8 cellular contexts compared by ENCODE assay signal in genomic region chr17:42677921-42678781, GRCh38. TPM values are rescaled to one million over a fixed set of nuclear protein-coding genes. Genes with fewer than 3 reads are reported as not detected.
A peak's percentile ranks its signal among the peaks of the same experiment; 100 is the strongest.
DNase-seq lines count a peak whose midpoint lies in the region; ATAC-seq lines count a peak whose summit lies in the region.

No MANE protein-coding gene starts in this region.

- H3K4me3 Mint-ChIP-seq in T-helper 1 cell treated with Interleukin-12 subunit alpha and Interleukin-12 subunit beta and Interleukin-4 antibody, amounts not matched to agents 30 μg/mL and 1 μg/mL, for 36 hours, result peak overlapping the region; percentile 92

- peaks cover 46% of the 10 kb centered on the region for H3K4me1 Mint-ChIP-seq in T-helper 1 cell treated with Interleukin-12 subunit alpha and Interleukin-12 subunit beta and Interleukin-4 antibody, amounts not matched to agents 30 μg/mL and 1 μg/mL, for 36 hours (ENCODE audit: low read depth)

- peaks cover 3% of the 10 kb centered on the region for H3K36me3 Mint-ChIP-seq in T-helper 1 cell treated with Interleukin-12 subunit alpha and Interleukin-12 subunit beta and Interleukin-4 antibody, amounts not matched to agents 30 μg/mL and 1 μg/mL, for 36 hours (ENCODE audit: low read depth)

- intact Hi-C loops in left cardiac atrium (cut with DNase I), result loop anchor here in 1 of 2 donors (10.0 kb wide), 1 partner anchor 103 kb away; the partner anchor contains the start of gene PSMC3IP

- peak overlapping the region; percentile 94 for H3K27ac Mint-ChIP-seq in T-helper 1 cell treated with Interleukin-12 subunit alpha and Interleukin-12 subunit beta and Interleukin-4 antibody, amounts not matched to agents 30 μg/mL and 1 μg/mL, for 36 hours

- DNase-seq in COLO668 (lab: John Stamatoyannopoulos, UW; ENCODE audit: unreplicated experiment) (peak; percentile 91), GOT3 (lab: John Stamatoyannopoulos, UW) (peak; percentile 90), NCI-H1694 (lab: John Stamatoyannopoulos, UW) (peak; percentile 81), amniotic stem cell (lab: John Stamatoyannopoulos, UW) (peak; percentile 70), left cardiac atrium (peak; percentile 91), pons (ENCODE audit: low spot score) (peak; percentile 80), ureter (ENCODE audit: low spot score) (peak; percentile 91)

- peak; percentile 34 to 46 for ATAC-seq in left cardiac atrium

- no peaks in the 10 kb centered on the region for H3K9me3 Mint-ChIP-seq in T-helper 1 cell treated with Interleukin-12 subunit alpha and Interleukin-12 subunit beta and Interleukin-4 antibody, amounts not matched to agents 30 μg/mL and 1 μg/mL, for 36 hours

- peaks cover 43% of the 10 kb centered on the region for H3K27me3 Mint-ChIP-seq in T-helper 1 cell treated with Interleukin-12 subunit alpha and Interleukin-12 subunit beta and Interleukin-4 antibody, amounts not matched to agents 30 μg/mL and 1 μg/mL, for 36 hours (ENCODE audit: low read depth)

RNA-seq across cellular contexts. Expression of gene PLEKHH3, which starts 1.4 kb away (rescaled TPM):
- total RNA-seq in left cardiac atrium (10 to 100 TPM; 18.1 to 19.9 TPM), ureter (64.2 TPM)

RNA-seq across cellular contexts. Expression of gene CCR10, which starts 3.5 kb away (rescaled TPM):
- total RNA-seq in left cardiac atrium (1 to 10 TPM; 1.7 to 3.3 TPM), ureter (1.1 TPM)

RNA-seq across cellular contexts. Expression of gene CNTNAP1, which starts 4.2 kb away (rescaled TPM):
- total RNA-seq in left cardiac atrium, result 1 to 10 TPM; 4.7 to 7.2 TPM
- 15.3 TPM for total RNA-seq in ureter

RNA-seq across cellular contexts. Expression of gene TUBG2, which starts 19.1 kb away (rescaled TPM):
- total RNA-seq in left cardiac atrium (10 to 100 TPM; 14.4 to 15.8 TPM), ureter (41.0 TPM)

Comparison
In these comparisons a context has a peak if more than half of its experiments do, and no peak if none do; other contexts are left out.
1. Peak in every context shown above with its lines: DNase-seq and ATAC-seq.